Comparison of ENCODE assay signal across 26 cellular contexts in genomic region chr4:117010695-117011094, GRCh38.
DNase-seq lines count a peak whose midpoint lies in the region; ATAC-seq and TF ChIP-seq lines count a peak whose summit lies in the region.
"Had no signal": no experiment of that assay in that cellular context is flagged by ENCODE, and none has a peak within 500 bp of the region (broad histone marks: within the 10 kb centered on the region; RNA-seq: fewer than 3 reads in every experiment).

No MANE protein-coding gene starts in this region.

- no peak for TF ChIP-seq CTCF in A673 (conservative IDR thresholded peaks at IDR 0.05; ENCODE audit: low read depth, low read length)

- POLR2A ChIA-PET in A673 (lab: Charles Lee; ENCODE audit: low non-redundant PET) = no interaction called here

- BruUV-seq in A673 (replicated peaks; lab: Mats Ljungman, UMichigan) = no TSS peak

- no peaks in the 10 kb centered on the region for H3K36me3 ChIP-seq in A673 (ENCODE audit: insufficient read depth, low read length, poor library complexity, severe bottlenecking)
- H3K36me3 ChIP-seq: BE2C had no signal

- CTCF ChIA-PET in A673 (lab: Charles Lee) = no interaction called here

- DNase-seq in A673 (ENCODE audit: low spot score) (peak; percentile 51), HS-5 (ENCODE audit: low read depth) (peak; percentile 13), amniotic epithelial cell (ENCODE audit: low read depth) (peak; percentile 4), kidney tubule cell (ENCODE audit: low spot score) (peak; percentile 47), DMS 273 treated with DMSO at 0.1 percent for 48 hours (lab: John Stamatoyannopoulos, UW) (no peak)
- DNase-seq: BE2C; CD8-positive, alpha-beta memory T cell; DMS153; GM23248; H7; Kasumi-1; NCI-H1092 treated with DMSO at 0.1 percent for 48 hours; NCI-H1436; NCI-H187; NCI-H2171 treated with DMSO at 0.1 percent for 48 hours; NCI-H446; NCI-H524 treated with DMSO at 0.1 percent for 48 hours; NCI-H774; PC-9; SHP77 treated with DMSO at 0.1 percent for 48 hours; SW 1271 had no signal

- H3K27me3 ChIP-seq in A673 (replicated peaks; ENCODE audit: insufficient read depth, low read depth, low read length, poor library complexity) = no peaks in the 10 kb centered on the region
- H3K27me3 ChIP-seq: BE2C had no signal

- intact Hi-C loops in A673 (cut with micrococcal nuclease; ENCODE audit: unreplicated experiment) = no loop called here

- no peak for ATAC-seq in HG03521 (IDR thresholded peaks at IDR 0.05; ENCODE audit: unreplicated experiment)
- no peak for ATAC-seq in GM19324 (IDR thresholded peaks at IDR 0.05; ENCODE audit: low FRiP score, unreplicated experiment)
- ATAC-seq: K562 had no signal

- H3K27ac ChIP-seq in A673 (ENCODE audit: low read depth, low read length, poor library complexity, severe bottlenecking) = no peak overlapping the region
- H3K27ac ChIP-seq: GM23248, HL-60, PC-9, RWPE1 had no signal

- H3K9me3 ChIP-seq in A673 (ENCODE audit: low read depth, low read length, poor library complexity, severe bottlenecking) = no peaks in the 10 kb centered on the region
- H3K9me3 ChIP-seq: BE2C had no signal

- H3K4me3 ChIP-seq in A673 (ENCODE audit: low read depth, low read length, poor library complexity, severe bottlenecking) = no peak overlapping the region
- H3K4me3 ChIP-seq: GM23248, K562, PC-9 had no signal

- no peaks in the 10 kb centered on the region for H3K4me1 ChIP-seq in A673 (ENCODE audit: insufficient read depth, low read length, poor library complexity, severe bottlenecking)
- H3K4me1 ChIP-seq: BE2C had no signal
